Comparison of ENCODE assay signal across 24 cellular contexts in genomic region chr17:67673006-67673405, GRCh38.
"Had no signal": no experiment of that assay in that cellular context is flagged by ENCODE, and none has a peak within 500 bp of the region (broad histone marks: within the 10 kb centered on the region; RNA-seq: fewer than 3 reads in every experiment).

No MANE protein-coding gene starts in this region.

- H3K27me3 Mint-ChIP-seq: memory B cell; stimulated activated memory B cell treated with anti-CD40 and anti-IgM and Interleukin-4, amounts not matched to agents 10 μg/mL and 1 μg/mL and 100 μg/mL, for 72 hours; type B pancreatic cell had no signal

- H3K36me3 Mint-ChIP-seq: natural killer cell had no signal

- H3K4me3 Mint-ChIP-seq: memory B cell; natural killer cell; stimulated activated memory B cell treated with anti-CD40 and anti-IgM and Interleukin-4, amounts not matched to agents 10 μg/mL and 1 μg/mL and 100 μg/mL, for 72 hours; type B pancreatic cell had no signal

- DNase-seq: dorsolateral prefrontal cortex; effector CD4-positive, alpha-beta T cell; foreskin fibroblast; heart left ventricle; kidney; natural killer cell; occipital lobe; ovary; posterior cingulate gyrus; psoas muscle; sigmoid colon; stimulated activated CD4-positive, alpha-beta T cell treated with anti-CD3 and anti-CD28 coated beads, Interleukin-2, amount 100 ng/mL, for 24 hours; stimulated activated CD4-positive, alpha-beta T cell treated with anti-CD3 and anti-CD28 coated beads, Interleukin-4, amount 100 ng/mL, for 4 hours; stimulated activated naive CD8-positive, alpha-beta T cell treated with anti-CD3 and anti-CD28 coated beads, Interleukin-15, Interleukin-2, amounts not matched to agents 100 U/mL and 50 U/mL, for 24 hours; substantia nigra; testis; tibial artery had no signal

- ATAC-seq: esophagus mucosa; gastroesophageal sphincter; heart left ventricle; left lobe of liver; natural killer cell; psoas muscle; right cardiac atrium; stimulated activated memory B cell treated with anti-CD40 and anti-IgM and Interleukin-4, amounts not matched to agents 10 μg/mL and 1 μg/mL and 100 μg/mL, for 72 hours; stimulated activated naive CD8-positive, alpha-beta T cell treated with anti-CD3 and anti-CD28 coated beads, Interleukin-15, Interleukin-2, amounts not matched to agents 100 U/mL and 50 U/mL, for 24 hours had no signal

- H3K27ac Mint-ChIP-seq: memory B cell; natural killer cell; stimulated activated memory B cell treated with anti-CD40 and anti-IgM and Interleukin-4, amounts not matched to agents 10 μg/mL and 1 μg/mL and 100 μg/mL, for 72 hours; type B pancreatic cell had no signal

- H3K4me1 Mint-ChIP-seq: memory B cell; natural killer cell; stimulated activated memory B cell treated with anti-CD40 and anti-IgM and Interleukin-4, amounts not matched to agents 10 μg/mL and 1 μg/mL and 100 μg/mL, for 72 hours had no signal

- H3K9me3 ChIP-seq: gastroesophageal sphincter, ovary, psoas muscle, sigmoid colon, testis, tibial artery had no signal
